1 cellular context compared by ENCODE assay signal in the genomic region with DNA sequence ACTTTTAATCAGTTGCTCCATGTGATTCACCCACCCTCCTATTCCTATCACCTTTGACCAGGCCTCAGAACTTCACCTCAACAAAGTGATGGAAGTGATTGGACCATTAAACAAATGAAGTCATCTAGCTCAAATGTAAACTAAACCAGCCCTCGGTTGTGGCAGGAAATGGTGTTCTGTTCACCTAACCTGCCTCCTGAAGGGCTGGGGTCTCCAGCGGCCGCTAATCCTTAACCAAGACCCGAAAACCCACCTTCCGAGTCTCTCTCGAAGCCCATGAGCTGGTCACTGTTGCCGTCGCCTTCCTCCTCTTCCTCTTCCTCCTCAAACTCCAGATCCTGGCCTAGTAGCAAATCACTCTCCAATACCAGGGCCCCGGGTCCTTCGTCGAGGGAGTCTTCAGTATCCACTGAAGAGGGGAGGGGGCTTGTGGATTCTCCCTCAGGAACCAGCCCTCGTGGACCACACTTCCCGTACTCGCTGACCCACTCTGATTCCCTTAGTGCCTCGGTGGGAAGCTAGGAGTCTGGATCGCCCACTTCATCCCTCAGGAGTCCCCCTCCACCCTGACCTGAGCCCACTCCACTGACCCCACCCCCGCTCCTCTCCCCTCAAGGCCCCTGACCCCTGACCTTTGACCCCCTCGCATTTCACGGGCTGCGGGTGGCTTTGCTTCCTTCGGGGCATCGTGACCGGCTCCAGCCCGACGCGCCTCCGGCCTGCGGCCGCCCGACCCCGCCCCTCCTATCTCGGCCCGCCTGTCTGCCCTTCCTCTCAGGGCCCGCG.
TF ChIP-seq lines count a peak whose summit lies in the region.

No MANE protein-coding gene starts in this region.

TF ChIP-seq in K562, 482 proteins besides CTCF, POLR2A, EP300 and RAD21 (continued from another document and continues in another):
- TF ChIP-seq, protein P1, sequence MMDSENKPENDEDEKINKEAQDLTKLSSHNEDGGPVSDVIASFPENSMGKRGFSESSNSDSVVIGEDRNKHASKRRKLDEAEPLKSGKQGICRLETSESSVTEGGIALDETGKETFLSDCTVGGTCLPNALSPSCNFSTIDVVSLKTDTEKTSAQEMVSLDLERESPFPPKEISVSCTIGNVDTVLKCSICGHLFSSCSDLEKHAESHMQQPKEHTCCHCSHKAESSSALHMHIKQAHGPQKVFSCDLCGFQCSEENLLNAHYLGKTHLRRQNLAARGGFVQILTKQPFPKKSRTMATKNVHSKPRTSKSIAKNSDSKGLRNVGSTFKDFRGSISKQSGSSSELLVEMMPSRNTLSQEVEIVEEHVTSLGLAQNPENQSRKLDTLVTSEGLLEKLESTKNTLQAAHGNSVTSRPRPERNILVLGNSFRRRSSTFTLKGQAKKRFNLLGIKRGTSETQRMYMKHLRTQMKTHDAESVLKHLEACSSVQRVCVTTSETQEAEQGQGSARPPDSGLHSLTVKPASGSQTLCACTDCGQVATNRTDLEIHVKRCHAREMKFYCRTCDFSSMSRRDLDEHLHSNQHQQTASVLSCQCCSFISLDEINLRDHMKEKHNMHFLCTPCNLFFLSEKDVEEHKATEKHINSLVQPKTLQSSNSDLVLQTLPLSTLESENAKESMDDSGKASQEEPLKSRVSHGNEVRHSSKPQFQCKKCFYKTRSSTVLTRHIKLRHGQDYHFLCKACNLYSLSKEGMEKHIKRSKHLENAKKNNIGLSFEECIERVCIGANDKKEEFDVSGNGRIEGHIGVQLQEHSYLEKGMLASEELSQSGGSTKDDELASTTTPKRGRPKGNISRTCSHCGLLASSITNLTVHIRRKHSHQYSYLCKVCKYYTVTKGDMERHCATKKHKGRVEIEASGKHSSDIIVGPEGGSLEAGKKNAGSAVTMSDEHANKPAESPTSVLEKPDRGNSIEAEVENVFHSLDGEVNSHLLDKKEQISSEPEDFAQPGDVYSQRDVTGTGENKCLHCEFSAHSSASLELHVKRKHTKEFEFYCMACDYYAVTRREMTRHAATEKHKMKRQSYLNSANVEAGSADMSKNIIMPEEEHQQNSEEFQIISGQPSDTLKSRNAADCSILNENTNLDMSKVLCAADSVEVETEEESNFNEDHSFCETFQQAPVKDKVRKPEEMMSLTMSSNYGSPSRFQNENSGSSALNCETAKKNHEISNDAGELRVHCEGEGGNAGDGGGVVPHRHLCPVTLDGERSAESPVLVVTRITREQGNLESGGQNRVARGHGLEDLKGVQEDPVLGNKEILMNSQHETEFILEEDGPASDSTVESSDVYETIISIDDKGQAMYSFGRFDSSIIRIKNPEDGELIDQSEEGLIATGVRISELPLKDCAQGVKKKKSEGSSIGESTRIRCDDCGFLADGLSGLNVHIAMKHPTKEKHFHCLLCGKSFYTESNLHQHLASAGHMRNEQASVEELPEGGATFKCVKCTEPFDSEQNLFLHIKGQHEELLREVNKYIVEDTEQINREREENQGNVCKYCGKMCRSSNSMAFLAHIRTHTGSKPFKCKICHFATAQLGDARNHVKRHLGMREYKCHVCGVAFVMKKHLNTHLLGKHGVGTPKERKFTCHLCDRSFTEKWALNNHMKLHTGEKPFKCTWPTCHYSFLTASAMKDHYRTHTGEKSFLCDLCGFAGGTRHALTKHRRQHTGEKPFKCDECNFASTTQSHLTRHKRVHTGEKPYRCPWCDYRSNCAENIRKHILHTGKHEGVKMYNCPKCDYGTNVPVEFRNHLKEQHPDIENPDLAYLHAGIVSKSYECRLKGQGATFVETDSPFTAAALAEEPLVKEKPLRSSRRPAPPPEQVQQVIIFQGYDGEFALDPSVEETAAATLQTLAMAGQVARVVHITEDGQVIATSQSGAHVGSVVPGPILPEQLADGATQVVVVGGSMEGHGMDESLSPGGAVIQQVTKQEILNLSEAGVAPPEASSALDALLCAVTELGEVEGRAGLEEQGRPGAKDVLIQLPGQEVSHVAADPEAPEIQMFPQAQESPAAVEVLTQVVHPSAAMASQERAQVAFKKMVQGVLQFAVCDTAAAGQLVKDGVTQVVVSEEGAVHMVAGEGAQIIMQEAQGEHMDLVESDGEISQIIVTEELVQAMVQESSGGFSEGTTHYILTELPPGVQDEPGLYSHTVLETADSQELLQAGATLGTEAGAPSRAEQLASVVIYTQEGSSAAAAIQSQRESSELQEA (IDR thresholded peaks at IDR 0.05; ENCODE audit: low read depth) = no peak
- TF ChIP-seq CBFA2T3 (IDR thresholded peaks at IDR 0.05) (peak; percentile 60), NBN (IDR thresholded peaks at IDR 0.05; ENCODE audit: low read depth) (no peak), NUFIP1 (IDR thresholded peaks at IDR 0.05; ENCODE audit: partially characterized antibody) (no peak), TRIM24 (IDR thresholded peaks at IDR 0.05) (no peak), SIN3A (IDR thresholded peaks at IDR 0.05; ENCODE audit: borderline replicate concordance in 2 of 2, control insufficient read depth in 1 of 2, low read depth in 2 of 2, low read length in 2 of 2) (peak in 1 of 2 experiments; percentile 39; a peak in 1 of 4 replicates), ZNF57 (CRISPR knock-in tag; IDR thresholded peaks at IDR 0.05) (no peak), ZNF584 (CRISPR knock-in tag; IDR thresholded peaks at IDR 0.05; ENCODE audit: low read depth) (0 out of 2 replicates have a peak, but pooled peaks have one; percentile 71), NR2C1 (IDR thresholded peaks at IDR 0.05) (peak; percentile 98), NR2C1 (tag; IDR thresholded peaks at IDR 0.05) (peak; percentile 97), CBFA2T2 (conservative IDR thresholded peaks at IDR 0.05) (0 out of 2 replicates have a peak, but pooled peaks have one; percentile 17), BCOR (IDR thresholded peaks at IDR 0.05) (no peak), ZNF785 (CRISPR knock-in tag; IDR thresholded peaks at IDR 0.05) (no peak), ZNF668 (CRISPR knock-in tag; IDR thresholded peaks at IDR 0.05) (no peak), KDM5B (IDR thresholded peaks at IDR 0.05; ENCODE audit: insufficient replicate concordance, low read depth, low read length) (peak; percentile 14), JUND (IDR thresholded peaks at IDR 0.05; ENCODE audit: borderline replicate concordance, low read depth, low read length) (peak; percentile 30; the same call in 1 of the 2 replicates), JUND (tag; IDR thresholded peaks at IDR 0.05; ENCODE audit: borderline replicate concordance, low read depth, low read length) (no peak), ZNF589 (CRISPR knock-in tag; IDR thresholded peaks at IDR 0.05; ENCODE audit: low read depth) (no peak), LCOR (CRISPR knock-in tag; IDR thresholded peaks at IDR 0.05) (peak; percentile 57; the same call in 1 of the 2 replicates), BRF1 (IDR thresholded peaks at IDR 0.05; ENCODE audit: borderline replicate concordance, extremely low read depth, insufficient read length) (no peak), ERF (CRISPR knock-in tag; IDR thresholded peaks at IDR 0.05) (no peak), CBX3 (IDR thresholded peaks at IDR 0.05; ENCODE audit: borderline replicate concordance in 1 of 2, low read length in 2 of 2) (no peak), FOXM1 (IDR thresholded peaks at IDR 0.05; ENCODE audit: low read depth) (no peak), FOXM1 (CRISPR knock-in tag; IDR thresholded peaks at IDR 0.05; ENCODE audit: low read depth) (no peak), FOXJ3 (CRISPR knock-in tag; IDR thresholded peaks at IDR 0.05) (no peak), LARP7 (IDR thresholded peaks at IDR 0.05) (no peak), BRD9 (IDR thresholded peaks at IDR 0.05; ENCODE audit: low read depth, partially characterized antibody) (no peak), ZBTB7A (IDR thresholded peaks at IDR 0.05; ENCODE audit: borderline replicate concordance, control insufficient read depth, low read depth, low read length) (peak; percentile 86; the same call in 1 of the 2 replicates), TEAD4 (IDR thresholded peaks at IDR 0.05; ENCODE audit: low read length) (0 out of 2 replicates have a peak, but pooled peaks have one; percentile 49), TEAD4 (CRISPR knock-in tag; IDR thresholded peaks at IDR 0.05; ENCODE audit: borderline replicate concordance) (no peak), MXI1 (IDR thresholded peaks at IDR 0.05; ENCODE audit: low read depth, low read length) (no peak), ARID1B (IDR thresholded peaks at IDR 0.05) (peak; percentile 53), RUNX1 (IDR thresholded peaks at IDR 0.05; ENCODE audit: low read depth) (no peak), PPARD (CRISPR knock-in tag; IDR thresholded peaks at IDR 0.05) (no peak), ILF3 (IDR thresholded peaks at IDR 0.05; ENCODE audit: borderline replicate concordance) (no peak), SP2 (IDR thresholded peaks at IDR 0.05; ENCODE audit: extremely low read depth, low read depth, low read length, poor library complexity, severe bottlenecking) (no peak), ZNF778 (CRISPR knock-in tag; IDR thresholded peaks at IDR 0.05) (no peak), SNIP1 (IDR thresholded peaks at IDR 0.05; ENCODE audit: low read depth) (no peak)
- TF ChIP-seq, protein P2, sequence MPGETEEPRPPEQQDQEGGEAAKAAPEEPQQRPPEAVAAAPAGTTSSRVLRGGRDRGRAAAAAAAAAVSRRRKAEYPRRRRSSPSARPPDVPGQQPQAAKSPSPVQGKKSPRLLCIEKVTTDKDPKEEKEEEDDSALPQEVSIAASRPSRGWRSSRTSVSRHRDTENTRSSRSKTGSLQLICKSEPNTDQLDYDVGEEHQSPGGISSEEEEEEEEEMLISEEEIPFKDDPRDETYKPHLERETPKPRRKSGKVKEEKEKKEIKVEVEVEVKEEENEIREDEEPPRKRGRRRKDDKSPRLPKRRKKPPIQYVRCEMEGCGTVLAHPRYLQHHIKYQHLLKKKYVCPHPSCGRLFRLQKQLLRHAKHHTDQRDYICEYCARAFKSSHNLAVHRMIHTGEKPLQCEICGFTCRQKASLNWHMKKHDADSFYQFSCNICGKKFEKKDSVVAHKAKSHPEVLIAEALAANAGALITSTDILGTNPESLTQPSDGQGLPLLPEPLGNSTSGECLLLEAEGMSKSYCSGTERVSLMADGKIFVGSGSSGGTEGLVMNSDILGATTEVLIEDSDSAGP (CRISPR knock-in tag; IDR thresholded peaks at IDR 0.05) = no peak
- TF ChIP-seq, protein P3, sequence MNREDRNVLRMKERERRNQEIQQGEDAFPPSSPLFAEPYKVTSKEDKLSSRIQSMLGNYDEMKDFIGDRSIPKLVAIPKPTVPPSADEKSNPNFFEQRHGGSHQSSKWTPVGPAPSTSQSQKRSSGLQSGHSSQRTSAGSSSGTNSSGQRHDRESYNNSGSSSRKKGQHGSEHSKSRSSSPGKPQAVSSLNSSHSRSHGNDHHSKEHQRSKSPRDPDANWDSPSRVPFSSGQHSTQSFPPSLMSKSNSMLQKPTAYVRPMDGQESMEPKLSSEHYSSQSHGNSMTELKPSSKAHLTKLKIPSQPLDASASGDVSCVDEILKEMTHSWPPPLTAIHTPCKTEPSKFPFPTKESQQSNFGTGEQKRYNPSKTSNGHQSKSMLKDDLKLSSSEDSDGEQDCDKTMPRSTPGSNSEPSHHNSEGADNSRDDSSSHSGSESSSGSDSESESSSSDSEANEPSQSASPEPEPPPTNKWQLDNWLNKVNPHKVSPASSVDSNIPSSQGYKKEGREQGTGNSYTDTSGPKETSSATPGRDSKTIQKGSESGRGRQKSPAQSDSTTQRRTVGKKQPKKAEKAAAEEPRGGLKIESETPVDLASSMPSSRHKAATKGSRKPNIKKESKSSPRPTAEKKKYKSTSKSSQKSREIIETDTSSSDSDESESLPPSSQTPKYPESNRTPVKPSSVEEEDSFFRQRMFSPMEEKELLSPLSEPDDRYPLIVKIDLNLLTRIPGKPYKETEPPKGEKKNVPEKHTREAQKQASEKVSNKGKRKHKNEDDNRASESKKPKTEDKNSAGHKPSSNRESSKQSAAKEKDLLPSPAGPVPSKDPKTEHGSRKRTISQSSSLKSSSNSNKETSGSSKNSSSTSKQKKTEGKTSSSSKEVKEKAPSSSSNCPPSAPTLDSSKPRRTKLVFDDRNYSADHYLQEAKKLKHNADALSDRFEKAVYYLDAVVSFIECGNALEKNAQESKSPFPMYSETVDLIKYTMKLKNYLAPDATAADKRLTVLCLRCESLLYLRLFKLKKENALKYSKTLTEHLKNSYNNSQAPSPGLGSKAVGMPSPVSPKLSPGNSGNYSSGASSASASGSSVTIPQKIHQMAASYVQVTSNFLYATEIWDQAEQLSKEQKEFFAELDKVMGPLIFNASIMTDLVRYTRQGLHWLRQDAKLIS (CRISPR knock-in tag; IDR thresholded peaks at IDR 0.05) = 0 out of 2 replicates have a peak, but pooled peaks have one; percentile 0
- TF ChIP-seq, protein P4, sequence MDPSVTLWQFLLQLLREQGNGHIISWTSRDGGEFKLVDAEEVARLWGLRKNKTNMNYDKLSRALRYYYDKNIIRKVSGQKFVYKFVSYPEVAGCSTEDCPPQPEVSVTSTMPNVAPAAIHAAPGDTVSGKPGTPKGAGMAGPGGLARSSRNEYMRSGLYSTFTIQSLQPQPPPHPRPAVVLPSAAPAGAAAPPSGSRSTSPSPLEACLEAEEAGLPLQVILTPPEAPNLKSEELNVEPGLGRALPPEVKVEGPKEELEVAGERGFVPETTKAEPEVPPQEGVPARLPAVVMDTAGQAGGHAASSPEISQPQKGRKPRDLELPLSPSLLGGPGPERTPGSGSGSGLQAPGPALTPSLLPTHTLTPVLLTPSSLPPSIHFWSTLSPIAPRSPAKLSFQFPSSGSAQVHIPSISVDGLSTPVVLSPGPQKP (CRISPR knock-in tag; IDR thresholded peaks at IDR 0.05) = no peak
- TF ChIP-seq, protein P5, sequence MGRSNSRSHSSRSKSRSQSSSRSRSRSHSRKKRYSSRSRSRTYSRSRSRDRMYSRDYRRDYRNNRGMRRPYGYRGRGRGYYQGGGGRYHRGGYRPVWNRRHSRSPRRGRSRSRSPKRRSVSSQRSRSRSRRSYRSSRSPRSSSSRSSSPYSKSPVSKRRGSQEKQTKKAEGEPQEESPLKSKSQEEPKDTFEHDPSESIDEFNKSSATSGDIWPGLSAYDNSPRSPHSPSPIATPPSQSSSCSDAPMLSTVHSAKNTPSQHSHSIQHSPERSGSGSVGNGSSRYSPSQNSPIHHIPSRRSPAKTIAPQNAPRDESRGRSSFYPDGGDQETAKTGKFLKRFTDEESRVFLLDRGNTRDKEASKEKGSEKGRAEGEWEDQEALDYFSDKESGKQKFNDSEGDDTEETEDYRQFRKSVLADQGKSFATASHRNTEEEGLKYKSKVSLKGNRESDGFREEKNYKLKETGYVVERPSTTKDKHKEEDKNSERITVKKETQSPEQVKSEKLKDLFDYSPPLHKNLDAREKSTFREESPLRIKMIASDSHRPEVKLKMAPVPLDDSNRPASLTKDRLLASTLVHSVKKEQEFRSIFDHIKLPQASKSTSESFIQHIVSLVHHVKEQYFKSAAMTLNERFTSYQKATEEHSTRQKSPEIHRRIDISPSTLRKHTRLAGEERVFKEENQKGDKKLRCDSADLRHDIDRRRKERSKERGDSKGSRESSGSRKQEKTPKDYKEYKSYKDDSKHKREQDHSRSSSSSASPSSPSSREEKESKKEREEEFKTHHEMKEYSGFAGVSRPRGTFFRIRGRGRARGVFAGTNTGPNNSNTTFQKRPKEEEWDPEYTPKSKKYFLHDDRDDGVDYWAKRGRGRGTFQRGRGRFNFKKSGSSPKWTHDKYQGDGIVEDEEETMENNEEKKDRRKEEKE (IDR thresholded peaks at IDR 0.05; ENCODE audit: borderline replicate concordance in 1 of 2, control insufficient read depth in 1 of 2, low read depth in 2 of 2, low read length in 1 of 2) = no peak
- TF ChIP-seq, protein P6, sequence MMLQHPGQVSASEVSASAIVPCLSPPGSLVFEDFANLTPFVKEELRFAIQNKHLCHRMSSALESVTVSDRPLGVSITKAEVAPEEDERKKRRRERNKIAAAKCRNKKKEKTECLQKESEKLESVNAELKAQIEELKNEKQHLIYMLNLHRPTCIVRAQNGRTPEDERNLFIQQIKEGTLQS (IDR thresholded peaks at IDR 0.05) = no peak
- TF ChIP-seq, protein P6 (CRISPR knock-in tag; conservative IDR thresholded peaks at IDR 0.05) = no peak
